8 cellular contexts compared by ENCODE assay signal in genomic region chr14:77320238-77320935, GRCh38. TPM values are rescaled to one million over a fixed set of nuclear protein-coding genes. Genes with fewer than 3 reads are reported as not detected.
DNase-seq lines count a peak whose midpoint lies in the region; ATAC-seq and TF ChIP-seq lines count a peak whose summit lies in the region.

Gene POMT2, minus strand, starts transcription at chr14:77320883. Its CDS starts 202 bp downstream, at chr14:77320681.

- TF ChIP-seq CTCF in GM12875 (IDR thresholded peaks at IDR 0.05; ENCODE audit: borderline replicate concordance, insufficient read depth, low read depth, low read length) = peak; percentile 54
- TF ChIP-seq CTCF in adrenal gland (IDR thresholded peaks at IDR 0.05) = peak in 5 of 6 experiments; percentile 31 to 74 (median 53)
- peak; percentile 18 to 70 (median 54) for TF ChIP-seq CTCF in heart left ventricle (IDR thresholded peaks at IDR 0.05)
- peak; percentile 35 for TF ChIP-seq CTCF in upper lobe of right lung (IDR thresholded peaks at IDR 0.05)

- peak; percentile 95 to 98 (median 95) for DNase-seq in NCI-H1417 (lab: John Stamatoyannopoulos, UW)
- DNase-seq in T-helper 1 cell = peak; percentile 85 to 90 (median 87)
- peak; percentile 95 to 98 (median 96) for DNase-seq in adrenal gland
- DNase-seq in heart left ventricle = peak; percentile 94 to 98 (median 96)
- DNase-seq in posterior vena cava (ENCODE audit: low spot score) = peak; percentile 98
- DNase-seq in upper lobe of right lung = peak; percentile 97

- WGBS in adrenal gland, 4 donors = 0 to 1% (median 0%) methylated on average over 12 to 69 of the region's 69 CpGs
- WGBS in heart left ventricle, 4 donors = 0 to 1% (median 0%) methylated on average over 24 to 69 of the region's 69 CpGs

- H3K36me3 ChIP-seq in adrenal gland (replicated peaks in 1 of 2) (no peaks in the 10 kb centered on the region), heart left ventricle (no peaks in the 10 kb centered on the region), upper lobe of right lung (no peaks in the 10 kb centered on the region)

- ATAC-seq in HG02759 (IDR thresholded peaks at IDR 0.05; ENCODE audit: unreplicated experiment) (peak; percentile 69), heart left ventricle (peak; percentile 62 to 86 (median 80)), upper lobe of right lung (peak; percentile 87)

- intact Hi-C loops in adrenal gland (cut with DNase I) (loop anchor here in 1 of 2 donors (10.0 kb wide), 1 partner anchor 54 kb away; the partner anchor contains the start of genes SAMD15 and TMED8), heart left ventricle (cut with DNase I) (loop anchor here in 7 of 10 donors (2.0 to 5.0 kb wide), 4 partner anchors 56 to 137 kb away; partner anchors contain the start of genes SAMD15 (in 5 of the 7), TMED8 (in 5 of the 7), VIPAS39 (in 5 of the 7) and AHSA1 (in 4 of the 7)), posterior vena cava (cut with DNase I) (no loop called here), upper lobe of right lung (cut with DNase I) (no loop called here)

- H3K27me3 ChIP-seq in adrenal gland (no peaks in the 10 kb centered on the region), heart left ventricle (no peaks in the 10 kb centered on the region), upper lobe of right lung (no peaks in the 10 kb centered on the region)

- H3K9me3 ChIP-seq in adrenal gland (replicated peaks in 1 of 3) (no peaks in the 10 kb centered on the region), heart left ventricle (no peaks in the 10 kb centered on the region), upper lobe of right lung (no peaks in the 10 kb centered on the region)

- H3K27ac ChIP-seq in adrenal gland (peak within 1 kb of the TSS; percentile 96 to 99 (median 99)), heart left ventricle (peak within 1 kb of the TSS; percentile 92 to 99 (median 96)), upper lobe of right lung (peak within 1 kb of the TSS; percentile 99)

- H3K4me1 ChIP-seq in adrenal gland (replicated peaks in 1 of 2) = peaks cover 12 to 40% of the 10 kb centered on the region in 2 donors
- H3K4me1 ChIP-seq in heart left ventricle = peaks cover 0 to 37% (median 17%) of the 10 kb centered on the region in 12 donors
- peaks cover 15% of the 10 kb centered on the region for H3K4me1 ChIP-seq in upper lobe of right lung

- H3K4me3 ChIP-seq in GM12875 (ENCODE audit: low read depth, low read length) (peak within 1 kb of the TSS; percentile 93), adrenal gland (peak within 1 kb of the TSS; percentile 72 to 95 (median 86)), heart left ventricle (peak within 1 kb of the TSS; percentile 79 to 99 (median 90)), upper lobe of right lung (peak within 1 kb of the TSS; percentile 100)

- TF ChIP-seq POLR2A in adrenal gland (IDR thresholded peaks at IDR 0.05) = peak; percentile 72 to 81
- TF ChIP-seq POLR2A in heart left ventricle (IDR thresholded peaks at IDR 0.05) = peak in 1 of 2 donors; percentile 80

RNA-seq across cellular contexts. Expression of gene POMT2, which starts in this region (rescaled TPM):
- 10 to 100 TPM; 14.0 to 48.8 (median 33.4) TPM for total RNA-seq in adrenal gland
- polyA plus RNA-seq in adrenal gland = 10 to 100 TPM; 49.2 to 52.3 (median 51.0) TPM
- 10 to 100 TPM in 8 of 9 donors, 1 to 10 TPM in 1; 7.3 to 27.6 (median 15.3) TPM for total RNA-seq in heart left ventricle
- 10 to 100 TPM in 1 of 2 donors, 1 to 10 TPM in 1; 7.0 to 17.9 TPM for polyA plus RNA-seq in heart left ventricle
- total RNA-seq in posterior vena cava = 10 to 100 TPM; 20.5 TPM
- total RNA-seq in upper lobe of right lung = 29.4 TPM

Comparison
In these comparisons a context has a peak if more than half of its experiments do, and no peak if none do; other contexts are left out.
1. Peak in every context shown above with its lines: DNase-seq, ATAC-seq, H3K4me3 ChIP-seq and H3K27ac ChIP-seq.
2. intact Hi-C loops: an anchor here in heart left ventricle (2.0 to 5.0 kb wide); none called in posterior vena cava and upper lobe of right lung.